1 cellular context compared by ENCODE assay signal in the genomic region with DNA sequence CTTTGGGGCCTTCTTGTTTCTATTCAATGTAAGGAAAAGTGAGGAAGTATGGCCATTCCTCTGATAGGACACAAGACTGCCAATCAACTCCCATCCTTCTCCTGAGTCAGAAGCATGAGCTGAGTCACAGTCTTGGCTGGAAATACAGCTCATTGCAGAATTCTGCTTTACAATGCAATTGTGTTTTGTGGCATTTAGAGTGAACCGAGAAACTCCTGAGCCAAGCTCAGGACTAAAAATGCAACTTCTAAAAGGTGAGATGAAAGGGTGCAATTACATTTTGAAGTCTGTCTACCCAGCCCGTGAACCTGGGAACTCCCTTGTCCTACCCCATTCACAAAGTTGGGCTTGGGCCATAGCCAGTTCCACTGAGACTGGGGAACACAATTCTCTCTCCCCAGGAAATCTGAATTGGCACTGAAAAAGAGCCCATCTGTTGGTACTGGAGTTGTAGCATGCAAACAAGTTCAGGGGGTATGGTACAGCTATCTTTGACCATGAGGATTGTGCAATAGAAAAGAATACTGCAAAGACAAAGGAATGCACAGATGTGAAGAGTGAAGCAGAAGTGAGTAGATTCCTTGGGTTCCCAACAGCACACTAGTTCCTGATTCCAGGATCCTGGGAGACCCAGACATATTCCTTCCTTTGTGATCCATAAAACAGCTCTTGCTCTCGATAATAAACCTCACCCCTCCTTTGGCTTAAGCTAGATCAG.
TF ChIP-seq lines count a peak whose summit lies in the region.

No MANE protein-coding gene starts in this region.

TF ChIP-seq in K562, 482 proteins besides CTCF, POLR2A, EP300 and RAD21:
- no peak for TF ChIP-seq CEBPG (CRISPR knock-in tag; IDR thresholded peaks at IDR 0.05)
- TF ChIP-seq CEBPG (tag; conservative IDR thresholded peaks at IDR 0.05 in 1 of 2, IDR thresholded peaks at IDR 0.05 in 1 of 2) = 0 out of 4 replicates have a peak, but pooled peaks of 1 of the 2 experiments have one; percentile 25
- TF ChIP-seq CC2D1A (IDR thresholded peaks at IDR 0.05) = no peak
- peak; percentile 63 for TF ChIP-seq PKNOX1 (IDR thresholded peaks at IDR 0.05)
